8 cellular contexts compared by ENCODE assay signal in genomic region chr16:88662843-88663606, GRCh38. TPM values are rescaled to one million over a fixed set of nuclear protein-coding genes. Genes with fewer than 3 reads are reported as not detected.
DNase-seq lines count a peak whose midpoint lies in the region; ATAC-seq and TF ChIP-seq lines count a peak whose summit lies in the region.

TSS of gene MVD (minus strand) at chr16:88663091. CDS start at chr16:88663080, 11 bp downstream.

- no peaks in the 10 kb centered on the region; the same call in 1 of the 2 replicates for H3K4me1 ChIP-seq in BE2C
- peaks cover 4% of the 10 kb centered on the region for H3K4me1 ChIP-seq in colonic mucosa

- H3K27ac ChIP-seq in colonic mucosa (peak within 1 kb of the TSS; percentile 79), layer of hippocampus (ENCODE audit: low read depth, low read length) (peak within 1 kb of the TSS; percentile 85)

- DNase-seq in BE2C (peak; percentile 98), GM19238 (ENCODE audit: insufficient read length, low spot score) (peak; percentile 100), NCI-H526 (lab: John Stamatoyannopoulos, UW) (peak; percentile 73 to 95), colonic mucosa (peak; percentile 97)
- DNase-seq in activated CD4-positive, alpha-beta T cell treated with anti-CD3 and anti-CD28 coated beads for 48 hours = peak; percentile 97
- peak; percentile 88 to 90 for DNase-seq in stimulated activated CD4-positive, alpha-beta T cell treated with anti-CD3 and anti-CD28 coated beads, Interleukin-1b, Interleukin-23, amount 100 ng/mL, for 4 hours (ENCODE audit: low read depth in 2 of 2)

- peak within 1 kb of the TSS; percentile 84 to 98 for H3K9ac ChIP-seq in colonic mucosa (ENCODE audit: low read depth in 2 of 2, low read length in 2 of 2)

- TF ChIP-seq CTCF in BE2C (IDR thresholded peaks at IDR 0.05; ENCODE audit: low read depth, low read length) (no peak), colonic mucosa (IDR thresholded peaks at IDR 0.05) (no peak)

- H3K36me3 ChIP-seq in BE2C = no peaks in the 10 kb centered on the region
- no peaks in the 10 kb centered on the region for H3K36me3 ChIP-seq in colonic mucosa

- H3K27me3 ChIP-seq in BE2C = no peaks in the 10 kb centered on the region
- no peaks in the 10 kb centered on the region for H3K27me3 ChIP-seq in colonic mucosa
- H3K27me3 ChIP-seq in layer of hippocampus (ENCODE audit: control insufficient read depth, insufficient read depth, low read length) = no peaks in the 10 kb centered on the region

- H3K4me3 ChIP-seq in BE2C (ENCODE audit: low read depth, low read length) = peak within 1 kb of the TSS; percentile 85
- H3K4me3 ChIP-seq in colonic mucosa = peak within 1 kb of the TSS; percentile 87

- ATAC-seq in HG03442 (IDR thresholded peaks at IDR 0.05; ENCODE audit: unreplicated experiment) = peak; percentile 92

- H3K9me3 ChIP-seq in BE2C = no peaks in the 10 kb centered on the region
- no peaks in the 10 kb centered on the region for H3K9me3 ChIP-seq in colonic mucosa

- intact Hi-C loops in colonic mucosa (cut with DNase I) = no loop called here

RNA-seq across cellular contexts. Expression of gene MVD, which starts in this region (rescaled TPM):
- 80.6 TPM for polyA plus RNA-seq in BE2C (2012; ENCODE audit: insufficient read depth, insufficient read length, low read depth)
- 100 to 1,000 TPM in 1 of 2 donors, 10 to 100 TPM in 1; 86.2 to 132 TPM for total RNA-seq in colonic mucosa

Comparison
In these comparisons a context has a peak if more than half of its experiments do, and no peak if none do; other contexts are left out.
1. Peak in every context shown above with its lines: DNase-seq, ATAC-seq, H3K4me3 ChIP-seq and H3K27ac ChIP-seq.